ENCODE assay signal across 21 cellular contexts in the genomic region with DNA sequence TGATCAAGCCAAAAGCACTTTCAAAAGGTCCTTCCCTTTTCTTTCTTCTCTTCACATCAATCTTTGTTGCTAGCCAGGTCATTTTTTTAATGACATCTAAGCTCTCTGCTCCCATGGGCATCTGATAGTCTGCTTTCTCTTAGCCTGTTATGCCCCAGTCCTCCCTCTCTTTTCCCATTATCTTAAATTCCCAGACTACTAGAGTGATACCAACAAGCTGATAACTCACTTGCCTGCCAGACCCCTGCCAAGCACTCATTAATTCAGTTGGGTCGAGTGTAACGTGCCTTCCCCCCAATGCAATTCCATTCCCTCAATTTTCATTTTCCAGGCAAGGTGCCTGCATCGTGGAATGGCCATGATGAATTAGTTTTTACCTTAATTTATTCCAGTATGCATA.
"Had no signal": no experiment of that assay in that cellular context is flagged by ENCODE, and none has a peak within 500 bp of the region (broad histone marks: within the 10 kb centered on the region; RNA-seq: fewer than 3 reads in every experiment).

No MANE protein-coding gene starts in this region.

- H3K4me1 ChIP-seq: SJSA1 had no signal

- H3K27ac ChIP-seq: SJSA1 had no signal

- H3K9me3 ChIP-seq: MG63, SJSA1 had no signal

- DNase-seq: IMR-90, Karpas-422, KG1, MG63, NCI-H1092 treated with DMSO at 0.1 percent for 48 hours, NCI-H1436, NCI-H187, NCI-H2029, NCI-H2081 treated with DMSO at 0.1 percent for 48 hours, NCI-H2171, NCI-H226, NCI-H446, NCI-H510A, NCI-H524 treated with DMSO at 0.1 percent for 48 hours, NCI-H69, NCI-H774, Right ventricle myocardium superior, RPMI8226, SIG-M5 had no signal

- H3K36me3 ChIP-seq: MG63, SJSA1 had no signal

- H3K27me3 ChIP-seq: MG63, SJSA1 had no signal

- H3K4me3 ChIP-seq: MG63, SJSA1 had no signal

- ATAC-seq: HepG2 had no signal
